In the genomic region with DNA sequence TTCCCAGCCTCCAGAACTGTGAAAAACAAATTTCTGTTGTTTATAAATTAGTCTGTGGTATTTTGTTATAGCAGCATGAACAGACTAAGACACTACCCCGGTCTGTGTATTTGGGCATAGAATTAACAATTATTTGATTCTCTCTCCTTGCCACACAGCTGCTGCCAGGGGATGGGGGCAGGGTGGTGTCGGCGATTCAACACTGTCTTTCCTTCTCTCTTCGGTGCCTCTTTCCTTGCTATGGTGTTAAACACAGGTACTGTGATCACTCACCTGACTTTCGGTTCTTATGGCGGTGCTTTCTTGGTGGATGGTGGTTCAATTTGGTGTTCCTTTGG, we compare ENCODE assay signal across 26 cellular contexts. TPM values are rescaled to one million over a fixed set of nuclear protein-coding genes. Genes with fewer than 3 reads are reported as not detected.
DNase-seq lines count a peak whose midpoint lies in the region; ATAC-seq, FAIRE-seq and TF ChIP-seq lines count a peak whose summit lies in the region.
"Had no signal": no experiment of that assay in that cellular context is flagged by ENCODE, and none has a peak within 500 bp of the region (broad histone marks: within the 10 kb centered on the region; RNA-seq: fewer than 3 reads in every experiment).

No MANE protein-coding gene starts in this region.

- no peak overlapping the region for H3K4me2 ChIP-seq in keratinocyte (ENCODE audit: control insufficient read depth, extremely low read depth, insufficient read depth, low read depth, low read length)
- H3K4me2 ChIP-seq: BLaER1 treated with 17β-estradiol and CSF1 and Interleukin-3, amounts not matched to agents 10 nM and 100 nM had no signal

- TF ChIP-seq CTCF in right atrium auricular region (IDR thresholded peaks at IDR 0.05) (no peak), ascending aorta (IDR thresholded peaks at IDR 0.05) (no peak), keratinocyte (optimal IDR thresholded peaks at IDR 0.05 in 1 of 3, IDR thresholded peaks at IDR 0.05 in 1 of 3, conservative IDR thresholded peaks at IDR 0.05 in 1 of 3; ENCODE audit: extremely low read depth in 1 of 3, insufficient read depth in 2 of 3, low read length in 3 of 3) (no peak), uterus (IDR thresholded peaks at IDR 0.05) (no peak)

- H4K20me1 ChIP-seq in keratinocyte (ENCODE audit: control insufficient read depth, extremely low read depth, insufficient read depth, low read length) = no peaks in the 10 kb centered on the region
- H4K20me1 ChIP-seq: BLaER1 treated with 17β-estradiol and CSF1 and Interleukin-3, amounts not matched to agents 10 nM and 100 nM had no signal

- H3K27me3 ChIP-seq in right atrium auricular region (no peaks in the 10 kb centered on the region), ascending aorta (no peaks in the 10 kb centered on the region), keratinocyte (ENCODE audit: control insufficient read depth, extremely low read depth, insufficient read depth, low read length) (no peaks in the 10 kb centered on the region), uterus (no peaks in the 10 kb centered on the region)
- H3K27me3 ChIP-seq: BLaER1 treated with 17β-estradiol and CSF1 and Interleukin-3, amounts not matched to agents 10 nM and 100 nM; testis had no signal

- H3K9me1 ChIP-seq in keratinocyte (ENCODE audit: control insufficient read depth, extremely low read depth, insufficient read depth, low read length) = no peaks in the 10 kb centered on the region

- FAIRE-seq in keratinocyte (lab: Jason Lieb, UNC) = no peak
- FAIRE-seq: frontal cortex had no signal

- no peak for TF ChIP-seq POLR2A in uterus (IDR thresholded peaks at IDR 0.05)

- peak overlapping the region; percentile 84 to 85 for H3K27ac ChIP-seq in right atrium auricular region
- H3K27ac ChIP-seq in ascending aorta = peak overlapping the region; percentile 78 to 80
- peak overlapping the region; percentile 99 for H3K27ac ChIP-seq in keratinocyte (ENCODE audit: control insufficient read depth, insufficient read depth, low read length)
- peak overlapping the region; percentile 25 to 83 for H3K27ac ChIP-seq in uterus
- H3K27ac ChIP-seq: BLaER1 treated with 17β-estradiol and CSF1 and Interleukin-3, amounts not matched to agents 10 nM and 100 nM; lower lobe of right lung; testis had no signal

- H3K4me3 ChIP-seq in right atrium auricular region = no peak overlapping the region
- no peak overlapping the region for H3K4me3 ChIP-seq in ascending aorta
- no peak overlapping the region for H3K4me3 ChIP-seq in keratinocyte (ENCODE audit: control insufficient read depth in 2 of 3, extremely low read depth in 1 of 3, insufficient read depth in 2 of 3, low read depth in 1 of 3, low read length in 3 of 3)
- no peak overlapping the region for H3K4me3 ChIP-seq in uterus
- H3K4me3 ChIP-seq: BLaER1 treated with 17β-estradiol and CSF1 and Interleukin-3, amounts not matched to agents 10 nM and 100 nM; lower lobe of right lung; testis had no signal

- peak overlapping the region; percentile 74 for H3K9ac ChIP-seq in keratinocyte (ENCODE audit: control insufficient read depth, extremely low read depth, insufficient read depth, low read length)
- H3K9ac ChIP-seq: BLaER1 treated with 17β-estradiol and CSF1 and Interleukin-3, amounts not matched to agents 10 nM and 100 nM had no signal

- no peak overlapping the region for H2AFZ ChIP-seq in keratinocyte (ENCODE audit: control insufficient read depth, low read length)

- H3K36me3 ChIP-seq in right atrium auricular region (no peaks in the 10 kb centered on the region), ascending aorta (no peaks in the 10 kb centered on the region), keratinocyte (ENCODE audit: control insufficient read depth in 2 of 2, extremely low read depth in 1 of 2, insufficient read depth in 2 of 2, low read length in 2 of 2) (no peaks in the 10 kb centered on the region), uterus (no peaks in the 10 kb centered on the region)
- H3K36me3 ChIP-seq: BLaER1 treated with 17β-estradiol and CSF1 and Interleukin-3, amounts not matched to agents 10 nM and 100 nM; lower lobe of right lung had no signal

- no peaks in the 10 kb centered on the region for H3K79me2 ChIP-seq in keratinocyte (ENCODE audit: control insufficient read depth, insufficient read depth, low read length)

- ATAC-seq in left cardiac atrium = no peak
- ATAC-seq: activated naive CD4-positive, alpha-beta T cell treated with anti-CD3 and anti-CD28 coated beads, Interleukin-2, amount 50 U/mL, for 72 hours; lower lobe of right lung; stimulated activated memory B cell treated with anti-CD40 and anti-IgM and Interleukin-4, amounts not matched to agents 10 μg/mL and 1 μg/mL and 100 μg/mL, for 72 hours had no signal

- peaks cover 0 to 69% of the 10 kb centered on the region in 2 donors for H3K4me1 ChIP-seq in right atrium auricular region
- H3K4me1 ChIP-seq in ascending aorta = peaks cover 23 to 34% of the 10 kb centered on the region in 2 donors
- H3K4me1 ChIP-seq in keratinocyte (ENCODE audit: control insufficient read depth, extremely low read depth, insufficient read depth, low read length) = peaks cover 41% of the 10 kb centered on the region
- peaks cover 13 to 19% of the 10 kb centered on the region in 2 donors for H3K4me1 ChIP-seq in uterus

- intact Hi-C loops in left cardiac atrium (cut with DNase I) = no loop called here
- intact Hi-C loops in ascending aorta (cut with DNase I) = loop anchor here (2.0 kb wide), 1 partner anchor 26 kb away; no protein-coding TSS in a partner anchor
- intact Hi-C loops in uterus (cut with DNase I; ENCODE audit: low total_unique reads) = no loop called here

- dilution Hi-C loops in keratinocyte (cut with MboI; ENCODE audit: extremely low pct_ligation_motif_present, low sequenced_read_pairs) = no loop called here

- H3K9me3 ChIP-seq in right atrium auricular region (no peaks in the 10 kb centered on the region), ascending aorta (peaks cover 9% of the 10 kb centered on the region in 2 donors), keratinocyte (ENCODE audit: control insufficient read depth, low read depth, low read length) (peaks cover 5% of the 10 kb centered on the region), uterus (no peaks in the 10 kb centered on the region)
- H3K9me3 ChIP-seq: BLaER1 treated with 17β-estradiol and CSF1 and Interleukin-3, amounts not matched to agents 10 nM and 100 nM; lower lobe of right lung; testis had no signal

- DNase-seq in right atrium auricular region (ENCODE audit: low spot score) (no peak), left cardiac atrium (no peak), ascending aorta (ENCODE audit: low spot score in 2 of 2) (no peak), keratinocyte (ENCODE audit: low read depth, low spot score) (no peak), uterus (no peak), activated gamma-delta T cell treated with Interleukin-2 at 50 U/mL for 16 hours (no peak), DMS153 (lab: John Stamatoyannopoulos, UW) (no peak)
- no peak for DNase-seq in activated effector memory CD4-positive, alpha-beta T cell treated with Interleukin-2 at 50 U/mL for 16 hours
- DNase-seq: activated CD4-positive, alpha-beta T cell treated with anti-CD3 and anti-CD28 coated beads, Interleukin-2, amount 50 U/mL, for 4 hours; activated CD4-positive, CD25-positive, alpha-beta regulatory T cell; effector CD8-positive, alpha-beta T cell; islet precursor cell; lower lobe of right lung; NCI-H2081; NCI-H774; occipital lobe; retina; stimulated activated CD4-positive, alpha-beta T cell treated with anti-CD3 and anti-CD28 coated beads, Interleukin-4, amount 100 ng/mL, for 1 hour; testis had no signal

RNA-seq across cellular contexts. Expression of a gene that starts 50.8 kb away (rescaled TPM):
- total RNA-seq in right atrium auricular region (under 1 TPM in 1 of 2 donors, not detected in 1; 0.08 TPM), left cardiac atrium (not detected), ascending aorta (not detected), uterus (not detected)
- polyA plus RNA-seq in keratinocyte = not detected in 3 replicates
- not detected for polyA plus RNA-seq in keratinocyte (2011; ENCODE audit: low read depth)
- polyA plus RNA-seq in keratinocyte (2011; cell fraction: cytosol; rRNA removed) = not detected in 2 replicates
- not detected in 2 replicates for polyA plus RNA-seq in keratinocyte (2011; cell fraction: nucleus; rRNA removed)
- not detected in 2 replicates for polyA plus RNA-seq in keratinocyte (2012; ENCODE audit: low replicate concordance)
- polyA minus RNA-seq in keratinocyte = not detected in 3 replicates
- not detected for polyA minus RNA-seq in keratinocyte (2011; cell fraction: cytosol; rRNA and poly(A)+ RNA removed)
- polyA minus RNA-seq in keratinocyte (2011; cell fraction: nucleus; rRNA and poly(A)+ RNA removed) = not detected in 2 replicates
- total RNA-seq: activated naive CD4-positive, alpha-beta T cell treated with anti-CD3 and anti-CD28 coated beads, Interleukin-2, amount 50 U/mL, for 72 hours; activated T-helper 1 cell treated with anti-CD3 and anti-CD28 coated beads, Interleukin-12 subunit alpha, Interleukin-12 subunit beta, Interleukin-2, Interleukin-4 antibody, amounts not matched to agents 30 ng/mL and 10 ng/mL and 1 ng/mL, durations not matched to agents 14 hours and 24 hours and 36 hours; frontal cortex; lower lobe of right lung; occipital lobe had no signal
- polyA plus RNA-seq: esophagus, IgD-negative memory B cell had no signal
